ENCODE assay signal across 26 cellular contexts in genomic region chr1:158730453-158730852, GRCh38. TPM values are rescaled to one million over a fixed set of nuclear protein-coding genes. Genes with fewer than 3 reads are reported as not detected.
"Had no signal": no experiment of that assay in that cellular context is flagged by ENCODE, and none has a peak within 500 bp of the region (broad histone marks: within the 10 kb centered on the region; RNA-seq: fewer than 3 reads in every experiment).

No MANE protein-coding gene starts in this region.

- H3K36me3 ChIP-seq: stomach, thoracic aorta, transverse colon had no signal

- H3K27me3 ChIP-seq: dorsolateral prefrontal cortex, stomach, transverse colon had no signal

- H3K27ac ChIP-seq: dorsolateral prefrontal cortex, psoas muscle, stomach, thoracic aorta, transverse colon had no signal

- ATAC-seq: left colon; naive thymus-derived CD4-positive, alpha-beta T cell; psoas muscle; sciatic nerve had no signal

- H3K9me3 ChIP-seq: psoas muscle, stomach, thoracic aorta, transverse colon had no signal

- DNase-seq: cortex of kidney; dorsolateral prefrontal cortex; effector CD8-positive, alpha-beta T cell; foreskin melanocyte; head of caudate nucleus; hippocampal formation; left colon; mammary epithelial cell; naive thymus-derived CD4-positive, alpha-beta T cell; nephron progenitor cell; psoas muscle; retina; stimulated activated CD4-positive, alpha-beta T cell treated with anti-CD3 and anti-CD28 coated beads, Interleukin-12 subunit alpha, Interleukin-12 subunit beta, amount 100 ng/mL, for 4 hours; stimulated activated naive CD4-positive, alpha-beta T cell; stomach; substantia nigra; transverse colon had no signal

- H3K4me3 ChIP-seq: dorsolateral prefrontal cortex, psoas muscle, stomach, thoracic aorta, transverse colon had no signal

- H3K4me1 ChIP-seq: psoas muscle, stomach, transverse colon had no signal

RNA-seq across cellular contexts. Expression of gene OR6K3, which starts 9.9 kb away (rescaled TPM):
- total RNA-seq: dorsolateral prefrontal cortex, kidney epithelial cell, left colon, lower leg skin, mammary epithelial cell, mesenteric fat pad, mononuclear cell, omental fat pad, psoas muscle, sciatic nerve, skeletal muscle tissue, stomach, thoracic aorta, transverse colon, ureter had no signal

RNA-seq across cellular contexts. Expression of gene OR6K6, which starts 24.1 kb away (rescaled TPM):
- total RNA-seq: dorsolateral prefrontal cortex; kidney epithelial cell; left colon; lower leg skin; mammary epithelial cell; mesenteric fat pad; mononuclear cell; naive thymus-derived CD4-positive, alpha-beta T cell; omental fat pad; psoas muscle; sciatic nerve; skeletal muscle tissue; stomach; thoracic aorta; transverse colon; ureter had no signal

RNA-seq across cellular contexts. Expression of gene OR6K2, which starts 30.0 kb away (rescaled TPM):
- total RNA-seq: dorsolateral prefrontal cortex; kidney epithelial cell; left colon; lower leg skin; mammary epithelial cell; mesenteric fat pad; mononuclear cell; naive thymus-derived CD4-positive, alpha-beta T cell; omental fat pad; psoas muscle; sciatic nerve; skeletal muscle tissue; stomach; thoracic aorta; transverse colon; ureter had no signal

RNA-seq across cellular contexts. Expression of gene OR6N1, which starts 41.5 kb away (rescaled TPM):
- total RNA-seq: dorsolateral prefrontal cortex, kidney epithelial cell, left colon, lower leg skin, mammary epithelial cell, mesenteric fat pad, omental fat pad, psoas muscle, sciatic nerve, skeletal muscle tissue, stomach, thoracic aorta, transverse colon, ureter had no signal

RNA-seq across cellular contexts. Expression of gene SPTA1, which starts 43.9 kb away (rescaled TPM):
- total RNA-seq: kidney epithelial cell; left colon; mammary epithelial cell; mononuclear cell; naive thymus-derived CD4-positive, alpha-beta T cell; thoracic aorta; ureter had no signal
